ENCODE assay signal across 20 cellular contexts in the genomic region with DNA sequence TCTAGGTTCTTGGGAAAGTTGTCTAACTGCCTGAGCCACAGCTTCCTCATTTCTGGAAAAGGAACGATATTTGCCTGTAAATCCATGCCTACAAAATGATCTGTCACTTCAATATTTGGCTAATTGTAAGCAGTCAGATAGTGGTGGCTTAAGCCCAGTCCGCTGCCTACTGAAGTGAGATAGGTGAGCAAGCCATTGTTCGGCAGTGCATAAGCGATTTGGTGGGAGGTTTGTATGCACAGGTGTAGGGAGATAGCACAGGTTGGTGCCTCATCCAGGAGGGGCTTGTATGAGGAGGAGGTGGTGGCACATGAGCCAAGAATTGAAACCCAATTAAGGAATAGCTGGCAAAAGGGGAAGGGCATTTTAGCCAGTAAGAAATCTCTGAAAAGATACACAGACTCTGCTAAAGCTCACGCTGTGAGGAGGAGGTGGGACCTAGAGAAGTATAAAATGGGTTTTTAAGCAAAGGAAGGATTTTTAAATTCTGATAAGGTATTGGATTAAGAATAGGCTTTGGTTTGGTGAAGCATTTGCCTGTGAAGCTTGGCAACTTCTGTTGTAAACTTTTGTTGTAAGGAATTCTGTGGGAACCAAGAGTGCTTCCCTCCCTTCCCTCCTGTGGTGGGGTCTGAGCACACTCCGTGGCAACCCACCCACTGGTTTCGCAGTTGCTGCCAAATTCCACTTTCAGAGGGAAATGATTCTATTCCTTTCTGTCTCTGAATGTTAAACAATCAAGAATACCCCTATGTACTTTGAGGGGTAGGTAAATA. TPM values are rescaled to one million over a fixed set of nuclear protein-coding genes. Genes with fewer than 3 reads are reported as not detected.
DNase-seq lines count a peak whose midpoint lies in the region; ATAC-seq and TF ChIP-seq lines count a peak whose summit lies in the region.
"Had no signal": no experiment of that assay in that cellular context is flagged by ENCODE, and none has a peak within 500 bp of the region (broad histone marks: within the 10 kb centered on the region; RNA-seq: fewer than 3 reads in every experiment).

No MANE protein-coding gene starts in this region.

- DNase-seq in DMS79 treated with DMSO at 0.1 percent for 48 hours (lab: John Stamatoyannopoulos, UW): peak; percentile 2
- DNase-seq in DMS79 (lab: John Stamatoyannopoulos, UW): no peak
- DNase-seq in astrocyte of the hippocampus (ENCODE audit: low read depth, low spot score): peak; percentile 37
- peak in 1 of 3 donors; percentile 20 for DNase-seq in mucosa of descending colon
- DNase-seq in cerebellum (ENCODE audit: low spot score): no peak
- DNase-seq in activated CD4-positive, alpha-beta T cell treated with anti-CD3 and anti-CD28 coated beads, Interleukin-2, amount 10 ng/mL, durations not matched to agents 24 days and 14 days: no peak
- DNase-seq: activated CD4-positive, alpha-beta memory T cell treated with anti-CD3 and anti-CD28 coated beads, Interleukin-2, amount 10 ng/mL, durations not matched to agents 7 days and 5 days; activated T-cell treated with anti-CD3 and anti-CD28 coated beads, Interleukin-2, amount 50 U/mL, for 4 hours; DMS153; NCI-H1436 treated with DMSO at 0.1 percent for 48 hours; NK-92 treated with Interleukin-12 subunit alpha and Interleukin-12 subunit beta, amount 100 ng/mL, for 24 hours; T-cell had no signal

- no peaks in the 10 kb centered on the region for H3K9me3 Mint-ChIP-seq in activated CD4-positive, alpha-beta T cell treated with anti-CD3 and anti-CD28 coated beads, Interleukin-2, amount 10 ng/mL, durations not matched to agents 24 days and 14 days
- H3K9me3 Mint-ChIP-seq: activated CD4-positive, alpha-beta memory T cell treated with anti-CD3 and anti-CD28 coated beads, Interleukin-2, amount 10 ng/mL, durations not matched to agents 7 days and 5 days; activated T-cell treated with anti-CD3 and anti-CD28 coated beads, Interleukin-2, amount 50 U/mL, for 4 hours; stimulated activated memory B cell treated with anti-CD40 and anti-IgM and Interleukin-4, amounts not matched to agents 10 μg/mL and 1 μg/mL and 100 μg/mL, for 72 hours; T-cell had no signal

- H3K4me1 ChIP-seq in HUES48 (ENCODE audit: control insufficient read depth, insufficient read depth, low read length) (peaks cover 13% of the 10 kb centered on the region), mucosa of descending colon (ENCODE audit: low read depth) (peaks cover 12% of the 10 kb centered on the region)
- H3K4me1 ChIP-seq: tibial nerve had no signal

- H3K36me3 ChIP-seq in HUES48 (ENCODE audit: control insufficient read depth, insufficient read depth, low read length) (peaks cover 5% of the 10 kb centered on the region), mucosa of descending colon (ENCODE audit: low read depth) (no peaks in the 10 kb centered on the region)
- H3K36me3 ChIP-seq: cardiac muscle cell, tibial nerve had no signal

- intact Hi-C loops in mucosa of descending colon (cut with DNase I, micrococcal nuclease): no loop called here
- intact Hi-C loops in activated CD4-positive, alpha-beta T cell treated with anti-CD3 and anti-CD28 coated beads, Interleukin-2, amount 10 ng/mL, durations not matched to agents 24 days and 14 days (cut with micrococcal nuclease): no loop called here

- H3K36me3 Mint-ChIP-seq in activated CD4-positive, alpha-beta T cell treated with anti-CD3 and anti-CD28 coated beads, Interleukin-2, amount 10 ng/mL, durations not matched to agents 24 days and 14 days (ENCODE audit: low read depth): no peaks in the 10 kb centered on the region
- H3K36me3 Mint-ChIP-seq: stimulated activated memory B cell treated with anti-CD40 and anti-IgM and Interleukin-4, amounts not matched to agents 10 μg/mL and 1 μg/mL and 100 μg/mL, for 72 hours; T-cell had no signal

- no peak overlapping the region for H3K27ac Mint-ChIP-seq in activated CD4-positive, alpha-beta T cell treated with anti-CD3 and anti-CD28 coated beads, Interleukin-2, amount 10 ng/mL, durations not matched to agents 24 days and 14 days
- H3K27ac Mint-ChIP-seq: activated CD4-positive, alpha-beta memory T cell treated with anti-CD3 and anti-CD28 coated beads, Interleukin-2, amount 10 ng/mL, durations not matched to agents 7 days and 5 days; activated naive CD8-positive, alpha-beta T cell; stimulated activated memory B cell treated with anti-CD40 and anti-IgM and Interleukin-4, amounts not matched to agents 10 μg/mL and 1 μg/mL and 100 μg/mL, for 72 hours; T-cell had no signal

- no peak overlapping the region for H3K4me3 Mint-ChIP-seq in activated CD4-positive, alpha-beta T cell treated with anti-CD3 and anti-CD28 coated beads, Interleukin-2, amount 10 ng/mL, durations not matched to agents 24 days and 14 days
- H3K4me3 Mint-ChIP-seq: activated CD4-positive, alpha-beta memory T cell treated with anti-CD3 and anti-CD28 coated beads, Interleukin-2, amount 10 ng/mL, durations not matched to agents 7 days and 5 days; activated naive CD8-positive, alpha-beta T cell; activated T-cell treated with anti-CD3 and anti-CD28 coated beads, Interleukin-2, amount 50 U/mL, for 4 hours; stimulated activated memory B cell treated with anti-CD40 and anti-IgM and Interleukin-4, amounts not matched to agents 10 μg/mL and 1 μg/mL and 100 μg/mL, for 72 hours; T-cell had no signal

- H3K9ac ChIP-seq in HUES48 (ENCODE audit: low read depth, low read length): no peak overlapping the region

- H3K27ac ChIP-seq in HUES48 (ENCODE audit: low read depth, low read length): peak overlapping the region; percentile 37
- H3K27ac ChIP-seq: 22Rv1, cardiac muscle cell, tibial nerve, VCaP had no signal

- peak; percentile 44 for ATAC-seq in mucosa of descending colon
- ATAC-seq in HG03457 (IDR thresholded peaks at IDR 0.05; ENCODE audit: unreplicated experiment): no peak
- ATAC-seq: activated T-cell treated with anti-CD3 and anti-CD28 coated beads, Interleukin-2, amount 50 U/mL, for 4 hours; stimulated activated memory B cell treated with anti-CD40 and anti-IgM and Interleukin-4, amounts not matched to agents 10 μg/mL and 1 μg/mL and 100 μg/mL, for 72 hours; T-cell had no signal

- H3K27me3 Mint-ChIP-seq in activated CD4-positive, alpha-beta T cell treated with anti-CD3 and anti-CD28 coated beads, Interleukin-2, amount 10 ng/mL, durations not matched to agents 24 days and 14 days: peaks cover 17% of the 10 kb centered on the region

- no peak for TF ChIP-seq CTCF in mucosa of descending colon (IDR thresholded peaks at IDR 0.05)

- no peaks in the 10 kb centered on the region for H3K9me3 ChIP-seq in HUES48 (ENCODE audit: control insufficient read depth, insufficient read depth, low read length)
- no peaks in the 10 kb centered on the region for H3K9me3 ChIP-seq in mucosa of descending colon
- H3K9me3 ChIP-seq: tibial nerve had no signal

- no peak overlapping the region for H3K4me3 ChIP-seq in HUES48 (ENCODE audit: low read depth, low read length)
- no peak overlapping the region for H3K4me3 ChIP-seq in mucosa of descending colon
- H3K4me3 ChIP-seq: cardiac muscle cell, tibial nerve had no signal

- H3K27me3 ChIP-seq in HUES48 (ENCODE audit: control insufficient read depth, insufficient read depth, low read length): no peaks in the 10 kb centered on the region
- H3K27me3 ChIP-seq: cardiac muscle cell, tibial nerve had no signal

- no peaks in the 10 kb centered on the region for H3K4me1 Mint-ChIP-seq in activated CD4-positive, alpha-beta T cell treated with anti-CD3 and anti-CD28 coated beads, Interleukin-2, amount 10 ng/mL, durations not matched to agents 24 days and 14 days
- H3K4me1 Mint-ChIP-seq: activated CD4-positive, alpha-beta memory T cell treated with anti-CD3 and anti-CD28 coated beads, Interleukin-2, amount 10 ng/mL, durations not matched to agents 7 days and 5 days; stimulated activated memory B cell treated with anti-CD40 and anti-IgM and Interleukin-4, amounts not matched to agents 10 μg/mL and 1 μg/mL and 100 μg/mL, for 72 hours; T-cell had no signal

RNA-seq across cellular contexts. Expression of a gene that starts 28.8 kb away (rescaled TPM):
- total RNA-seq in mucosa of descending colon: 10 to 100 TPM; 25.7 to 39.1 (median 26.4) TPM
- total RNA-seq in cerebellum: 81.4 TPM
- 63.3 and 66.5 TPM in 2 replicates for total RNA-seq in activated CD4-positive, alpha-beta T cell treated with anti-CD3 and anti-CD28 coated beads, Interleukin-2, amount 10 ng/mL, durations not matched to agents 24 days and 14 days

RNA-seq across cellular contexts. Expression of a gene that starts 38.6 kb away (rescaled TPM):
- total RNA-seq in mucosa of descending colon (100 to 1,000 TPM in 2 of 3 donors, 10 to 100 TPM in 1; 50.2 to 134 (median 130) TPM), cerebellum (7.6 TPM)
- 0.12 and 0.14 TPM in 2 replicates for total RNA-seq in activated CD4-positive, alpha-beta T cell treated with anti-CD3 and anti-CD28 coated beads, Interleukin-2, amount 10 ng/mL, durations not matched to agents 24 days and 14 days

Comparison
In these comparisons a context has a peak if more than half of its experiments do, and no peak if none do; other contexts are left out.
1. DNase-seq: peak in DMS79 treated with DMSO at 0.1 percent for 48 hours (single experiment) and astrocyte of the hippocampus (single experiment); none in DMS79 (single experiment), cerebellum (single experiment) and activated CD4-positive, alpha-beta T cell treated with anti-CD3 and anti-CD28 coated beads, Interleukin-2, amount 10 ng/mL, durations not matched to agents 24 days and 14 days (single experiment).